8 cellular contexts compared by ENCODE assay signal in the genomic region with DNA sequence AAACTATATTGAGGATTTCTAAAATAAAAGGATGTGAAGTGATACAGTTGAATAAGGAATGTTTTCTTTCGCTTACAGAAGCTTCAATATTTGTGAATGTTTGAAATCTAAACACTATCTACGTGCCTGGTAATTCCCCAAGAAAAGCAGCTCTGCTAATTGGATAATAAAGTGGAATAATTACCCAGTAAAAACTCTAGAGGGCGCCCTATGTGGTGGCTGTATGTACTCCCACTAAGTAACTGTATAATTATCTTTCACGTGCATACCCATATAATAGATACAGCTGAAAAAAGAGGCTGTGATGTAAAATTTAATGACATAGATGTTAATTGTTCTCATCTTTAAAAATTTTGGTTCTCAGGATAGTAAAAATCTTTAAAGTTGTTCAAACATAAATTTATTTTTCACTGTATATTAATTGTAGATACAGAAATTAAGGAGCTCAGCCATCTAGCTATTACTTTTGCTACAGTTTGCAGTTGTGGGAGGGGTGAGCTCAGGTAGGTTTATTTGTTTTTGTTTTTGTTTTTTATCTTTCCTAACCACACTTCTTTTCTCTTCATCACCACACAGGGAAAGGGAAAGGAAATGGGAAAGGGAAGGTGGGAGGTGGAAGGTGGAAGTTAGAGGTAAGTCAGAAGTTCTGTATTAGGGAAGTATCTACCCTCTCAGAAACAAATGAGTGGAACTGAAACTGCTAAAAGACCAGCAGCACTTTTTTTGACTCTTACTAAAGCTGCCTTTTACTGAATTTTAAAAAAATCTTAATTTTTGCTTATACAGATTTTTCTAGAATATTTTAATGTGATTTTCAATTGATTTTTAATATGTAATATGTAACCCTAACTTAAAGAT.
DNase-seq lines count a peak whose midpoint lies in the region; ATAC-seq and TF ChIP-seq lines count a peak whose summit lies in the region.

No MANE protein-coding gene starts in this region.

- H3K9me2 ChIP-seq in hepatocyte (replicated peaks; ENCODE audit: insufficient read depth) = no peaks in the 10 kb centered on the region

- H3K9me3 ChIP-seq in hepatocyte (ENCODE audit: low read depth) = no peaks in the 10 kb centered on the region

- no peaks in the 10 kb centered on the region for H3K4me1 ChIP-seq in hepatocyte (ENCODE audit: insufficient read depth)

- no peaks in the 10 kb centered on the region for H4K20me1 ChIP-seq in hepatocyte (ENCODE audit: insufficient read depth, poor library complexity, severe bottlenecking)

- ATAC-seq in GM19023 (IDR thresholded peaks at IDR 0.05; ENCODE audit: unreplicated experiment) (peak; percentile 62), HG03469 (IDR thresholded peaks at IDR 0.05; ENCODE audit: unreplicated experiment) (peak; percentile 58)

- H3K79me2 ChIP-seq in hepatocyte = no peaks in the 10 kb centered on the region

- TF ChIP-seq CTCF in hepatocyte (IDR thresholded peaks at IDR 0.05; ENCODE audit: poor library complexity) = peak; percentile 42

- no peaks in the 10 kb centered on the region for H3K27me3 ChIP-seq in hepatocyte

- WGBS in hepatocyte (ENCODE audit: low lambda C conversion rate, missing lambda C conversion rate) = 29% methylated on average over 4 of the region's 4 CpGs

- H3K4me2 ChIP-seq in hepatocyte = no peak overlapping the region

- no peaks in the 10 kb centered on the region for H3K36me3 ChIP-seq in hepatocyte (replicated peaks; ENCODE audit: insufficient read depth, low read depth)

- peak; percentile 43 to 52 for DNase-seq in AML-193 (lab: John Stamatoyannopoulos, UW)
- DNase-seq in SK-MEL-5 (ENCODE audit: low read depth, low spot score) = peak; percentile 51
- DNase-seq in hepatocyte (ENCODE audit: low spot score) = peak; percentile 25
- no peak for DNase-seq in caudate nucleus (lab: John Stamatoyannopoulos, UW)
- no peak for DNase-seq in GDM1 (lab: John Stamatoyannopoulos, UW)
- DNase-seq in effector CD4-positive, alpha-beta T cell = no peak

- H3K4me3 ChIP-seq in hepatocyte = no peak overlapping the region

- no peak overlapping the region for H3K27ac ChIP-seq in hepatocyte
- no peak overlapping the region for H3K27ac ChIP-seq in caudate nucleus (ENCODE audit: low read depth, low read length)

- H2AFZ ChIP-seq in hepatocyte = no peak overlapping the region

- in situ Hi-C loops in SK-MEL-5 (cut with HindIII; ENCODE audit: low pct_unique_long_range_greater_than_20kb, low sequenced_read_pairs) = no loop called here

Comparison
In these comparisons a context has a peak if more than half of its experiments do, and no peak if none do; other contexts are left out.
1. DNase-seq: peak in AML-193 (2 of 2), SK-MEL-5 (single experiment) and hepatocyte (single experiment); none in caudate nucleus (0 of 61), GDM1 (single experiment) and effector CD4-positive, alpha-beta T cell (single experiment).